In genomic region chr7:127415060-127415742, GRCh38 we compare ENCODE assay signal across 15 cellular contexts.
"Had no signal": no experiment of that assay in that cellular context is flagged by ENCODE, and none has a peak within 500 bp of the region (broad histone marks: within the 10 kb centered on the region; RNA-seq: fewer than 3 reads in every experiment).

No MANE protein-coding gene starts in this region.

- H3K9me2 ChIP-seq: SK-N-SH had no signal

- H3K27ac ChIP-seq: body of pancreas, prostate gland, right lobe of liver, upper lobe of left lung had no signal

- H3K9me3 Mint-ChIP-seq: T-helper 1 cell treated with Interleukin-12 subunit alpha and Interleukin-12 subunit beta and Interleukin-4 antibody, amounts not matched to agents 30 μg/mL and 1 μg/mL, for 36 hours had no signal

- H3K36me3 ChIP-seq: prostate gland, right lobe of liver, upper lobe of left lung had no signal

- H3K4me2 ChIP-seq: SK-N-SH had no signal

- H3K4me3 ChIP-seq: body of pancreas, prostate gland, right lobe of liver, upper lobe of left lung had no signal

- ATAC-seq: activated T-cell treated with anti-CD3 and anti-CD28 coated beads, Interleukin-2, amount 50 U/mL, for 72 hours; body of pancreas; right lobe of liver had no signal

- H3K4me1 ChIP-seq: body of pancreas, prostate gland, right lobe of liver had no signal

- DNase-seq: activated CD4-positive, CD25-positive, alpha-beta regulatory T cell; activated gamma-delta T cell treated with Interleukin-2 at 50 U/mL for 16 hours; activated T-cell treated with anti-CD3 and anti-CD28 coated beads, Interleukin-2, amount 50 U/mL, for 72 hours; amniotic stem cell; body of pancreas; hippocampal formation; midbrain; occipital lobe; right lobe of liver; SK-N-SH; stimulated activated CD4-positive, alpha-beta T cell treated with anti-CD3 and anti-CD28 coated beads, Interleukin-1b, Interleukin-23, amount 100 ng/mL, for 48 hours; stimulated activated naive CD4-positive, alpha-beta T cell treated with Interleukin-2 at 50 U/mL for 16 hours had no signal

- H3K27me3 ChIP-seq: body of pancreas, right lobe of liver, upper lobe of left lung had no signal

- H3K27ac Mint-ChIP-seq: activated T-cell treated with anti-CD3 and anti-CD28 coated beads, Interleukin-2, amount 50 U/mL, for 72 hours had no signal

- H3K9ac ChIP-seq: SK-N-SH had no signal

- H3K9me3 ChIP-seq: body of pancreas, prostate gland, right lobe of liver, SK-N-SH, upper lobe of left lung had no signal
